Comparison of ENCODE assay signal across 1 cellular context in the genomic region with DNA sequence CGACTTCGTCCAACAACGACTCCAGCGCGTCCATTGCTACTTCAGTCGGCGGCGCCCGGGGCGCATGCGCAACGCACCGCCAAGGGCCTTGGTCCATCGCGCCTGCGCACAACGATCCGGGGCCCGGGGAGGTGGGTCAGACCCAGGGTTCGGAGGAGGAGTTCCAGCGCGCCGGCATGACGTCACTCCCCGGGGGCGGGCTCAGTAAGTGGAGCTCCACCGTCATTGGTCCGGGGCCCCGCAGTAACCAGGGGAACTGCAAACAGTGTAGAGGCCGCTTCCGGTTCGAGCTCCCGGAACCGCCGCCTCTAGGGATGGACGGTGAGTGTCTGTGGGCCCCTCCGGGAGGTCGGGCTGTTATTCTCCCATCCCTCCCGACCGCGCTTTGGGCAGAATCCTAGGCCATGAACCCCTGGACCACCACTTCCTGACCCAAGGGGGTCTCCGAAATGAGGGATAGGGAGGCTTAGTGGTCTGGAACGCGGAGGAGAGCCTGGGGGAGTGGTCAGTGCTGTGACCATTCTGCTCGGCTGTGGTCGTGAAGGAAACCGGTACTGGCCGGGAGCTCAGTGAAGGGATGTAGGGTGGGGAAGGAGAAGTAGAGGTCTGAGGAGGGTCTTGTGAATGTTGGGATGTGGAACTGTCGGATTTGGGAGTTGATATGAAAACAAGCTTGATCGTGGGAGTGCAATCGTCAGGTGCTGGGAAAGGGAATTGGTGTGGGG.
TF ChIP-seq lines count a peak whose summit lies in the region.

A gene with protein sequence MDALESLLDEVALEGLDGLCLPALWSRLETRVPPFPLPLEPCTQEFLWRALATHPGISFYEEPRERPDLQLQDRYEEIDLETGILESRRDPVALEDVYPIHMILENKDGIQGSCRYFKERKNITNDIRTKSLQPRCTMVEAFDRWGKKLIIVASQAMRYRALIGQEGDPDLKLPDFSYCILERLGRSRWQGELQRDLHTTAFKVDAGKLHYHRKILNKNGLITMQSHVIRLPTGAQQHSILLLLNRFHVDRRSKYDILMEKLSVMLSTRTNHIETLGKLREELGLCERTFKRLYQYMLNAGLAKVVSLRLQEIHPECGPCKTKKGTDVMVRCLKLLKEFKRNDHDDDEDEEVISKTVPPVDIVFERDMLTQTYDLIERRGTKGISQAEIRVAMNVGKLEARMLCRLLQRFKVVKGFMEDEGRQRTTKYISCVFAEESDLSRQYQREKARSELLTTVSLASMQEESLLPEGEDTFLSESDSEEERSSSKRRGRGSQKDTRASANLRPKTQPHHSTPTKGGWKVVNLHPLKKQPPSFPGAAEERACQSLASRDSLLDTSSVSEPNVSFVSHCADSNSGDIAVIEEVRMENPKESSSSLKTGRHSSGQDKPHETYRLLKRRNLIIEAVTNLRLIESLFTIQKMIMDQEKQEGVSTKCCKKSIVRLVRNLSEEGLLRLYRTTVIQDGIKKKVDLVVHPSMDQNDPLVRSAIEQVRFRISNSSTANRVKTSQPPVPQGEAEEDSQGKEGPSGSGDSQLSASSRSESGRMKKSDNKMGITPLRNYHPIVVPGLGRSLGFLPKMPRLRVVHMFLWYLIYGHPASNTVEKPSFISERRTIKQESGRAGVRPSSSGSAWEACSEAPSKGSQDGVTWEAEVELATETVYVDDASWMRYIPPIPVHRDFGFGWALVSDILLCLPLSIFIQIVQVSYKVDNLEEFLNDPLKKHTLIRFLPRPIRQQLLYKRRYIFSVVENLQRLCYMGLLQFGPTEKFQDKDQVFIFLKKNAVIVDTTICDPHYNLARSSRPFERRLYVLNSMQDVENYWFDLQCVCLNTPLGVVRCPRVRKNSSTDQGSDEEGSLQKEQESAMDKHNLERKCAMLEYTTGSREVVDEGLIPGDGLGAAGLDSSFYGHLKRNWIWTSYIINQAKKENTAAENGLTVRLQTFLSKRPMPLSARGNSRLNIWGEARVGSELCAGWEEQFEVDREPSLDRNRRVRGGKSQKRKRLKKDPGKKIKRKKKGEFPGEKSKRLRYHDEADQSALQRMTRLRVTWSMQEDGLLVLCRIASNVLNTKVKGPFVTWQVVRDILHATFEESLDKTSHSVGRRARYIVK (N-terminal part only) (minus strand): TSS at position 57 of the 725 bp plus-strand sequence. CDS start 23 bp downstream, at position 34.
A gene (plus strand): TSS at position 288 of the 725 bp plus-strand sequence. CDS start 27 bp downstream, at position 315.

TF ChIP-seq in Ishikawa, 13 proteins besides CTCF, POLR2A, EP300 and RAD21 (continued from another document):
- TF ChIP-seq, protein P1, sequence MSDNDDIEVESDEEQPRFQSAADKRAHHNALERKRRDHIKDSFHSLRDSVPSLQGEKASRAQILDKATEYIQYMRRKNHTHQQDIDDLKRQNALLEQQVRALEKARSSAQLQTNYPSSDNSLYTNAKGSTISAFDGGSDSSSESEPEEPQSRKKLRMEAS (IDR thresholded peaks at IDR 0.05): peak; percentile 60
- peak; percentile 73 for TF ChIP-seq CREB1 (IDR thresholded peaks at IDR 0.05; ENCODE audit: low read depth)
